ENCODE assay signal across 2 cellular contexts in the genomic region with DNA sequence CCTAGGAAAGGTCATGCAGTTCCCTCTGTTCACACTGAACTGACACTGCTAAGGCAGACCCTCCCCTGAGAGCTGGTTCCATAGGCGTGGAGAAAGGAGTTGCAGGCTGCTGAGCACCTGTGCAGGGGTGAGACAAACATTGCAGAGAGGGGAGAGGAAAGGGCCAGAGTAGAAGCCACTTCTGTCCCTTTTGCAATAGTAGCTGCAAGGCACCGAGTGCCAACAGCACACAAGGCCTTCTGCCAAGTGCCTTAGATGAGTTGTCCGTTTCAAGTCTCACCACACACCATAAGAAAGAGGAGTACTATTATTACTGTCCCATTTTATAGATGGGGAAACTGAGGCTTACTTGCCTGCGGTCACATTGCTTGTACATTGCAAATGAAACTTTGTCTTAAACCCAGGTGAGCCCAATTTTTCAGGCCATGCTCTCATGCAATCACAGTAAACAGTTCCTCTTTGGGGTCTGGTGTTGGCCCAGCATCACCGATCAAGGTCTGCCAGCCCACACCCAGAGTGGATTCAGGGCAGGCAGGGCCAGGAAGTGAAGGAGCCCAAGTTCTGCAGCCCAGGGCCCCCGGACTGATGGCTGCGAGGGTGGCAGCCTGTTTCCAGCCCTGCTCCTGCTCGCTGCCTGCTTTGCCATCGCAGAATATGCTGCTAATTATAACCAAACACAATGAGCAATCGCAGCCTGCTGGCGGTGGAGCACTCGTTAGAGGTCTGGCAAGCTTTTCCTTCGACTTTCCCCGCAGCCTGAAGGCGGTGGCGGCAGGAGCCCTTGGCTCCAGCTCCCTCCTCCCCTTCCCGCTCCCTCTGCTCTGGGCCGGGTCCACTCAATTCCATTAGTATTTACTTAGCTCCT.
A peak's percentile ranks its signal among the peaks of the same experiment; 100 is the strongest.
TF ChIP-seq lines count a peak whose summit lies in the region.

No MANE protein-coding gene starts in this region.

TF ChIP-seq in WTC11, 78 proteins besides CTCF, POLR2A, EP300 and RAD21:
- TF ChIP-seq ZNF263 (CRISPR knock-in tag; IDR thresholded peaks at IDR 0.05; ENCODE audit: low read depth), result 0 out of 2 replicates have a peak, but pooled peaks have one; percentile 46
- TF ChIP-seq ESRRA (CRISPR knock-in tag; IDR thresholded peaks at IDR 0.05; ENCODE audit: borderline replicate concordance), result no peak

TF ChIP-seq in HEK293T, 16 proteins besides CTCF, POLR2A, EP300 and RAD21:
- TF ChIP-seq LEF1 (IDR thresholded peaks at IDR 0.05; ENCODE audit: borderline replicate concordance) (no peak), HDGF (IDR thresholded peaks at IDR 0.05; ENCODE audit: borderline replicate concordance) (no peak), ZNF384 (IDR thresholded peaks at IDR 0.05) (no peak), FOXA1 (IDR thresholded peaks at IDR 0.05) (no peak), NFRKB (IDR thresholded peaks at IDR 0.05) (no peak), TARDBP (IDR thresholded peaks at IDR 0.05) (no peak), SP1 (IDR thresholded peaks at IDR 0.05) (no peak)
TF ChIP-seq in HEK293T: peak in this region for 0.
